In the genomic region with DNA sequence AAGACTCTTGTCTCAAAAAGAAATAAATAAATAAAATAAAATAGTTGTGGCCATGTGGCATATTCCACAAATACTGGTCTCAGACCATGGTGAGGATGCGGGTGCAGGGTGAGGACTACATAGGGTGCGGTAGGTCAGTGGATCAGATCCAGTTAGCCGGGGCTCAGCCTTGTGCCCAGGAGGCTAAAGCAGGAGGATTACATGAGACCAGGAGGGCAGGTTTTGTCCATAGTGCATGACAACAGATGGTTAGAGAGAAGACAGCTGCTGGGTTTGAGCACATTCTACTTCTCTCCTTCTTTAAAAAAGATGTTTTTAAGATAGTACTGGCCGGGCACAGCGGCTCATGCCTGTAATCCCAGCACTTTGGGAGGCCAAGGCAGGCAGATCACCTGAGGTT, we compare ENCODE assay signal across 21 cellular contexts. TPM values are rescaled to one million over a fixed set of nuclear protein-coding genes. Genes with fewer than 3 reads are reported as not detected.
"Had no signal": no experiment of that assay in that cellular context is flagged by ENCODE, and none has a peak within 500 bp of the region (broad histone marks: within the 10 kb centered on the region; RNA-seq: fewer than 3 reads in every experiment).

No MANE protein-coding gene starts in this region.

- H3K36me3 ChIP-seq: ascending aorta, breast epithelium, left ventricle myocardium inferior had no signal

- ATAC-seq: activated naive CD8-positive, alpha-beta T cell treated with anti-CD3 and anti-CD28 coated beads, Interleukin-2, amount 50 U/mL, for 24 hours; esophagus mucosa; sciatic nerve; stimulated activated naive CD8-positive, alpha-beta T cell treated with anti-CD3 and anti-CD28 coated beads, Interleukin-15, amount 100 ng/mL, for 72 hours; T-cell had no signal

- H3K4me3 Mint-ChIP-seq: activated naive CD8-positive, alpha-beta T cell treated with anti-CD3 and anti-CD28 coated beads, Interleukin-2, amount 50 U/mL, for 24 hours; stimulated activated naive CD8-positive, alpha-beta T cell treated with anti-CD3 and anti-CD28 coated beads, Interleukin-15, amount 100 ng/mL, for 72 hours; T-cell; type B pancreatic cell had no signal

- H3K27ac ChIP-seq: ascending aorta, breast epithelium, hepatocyte, left ventricle myocardium inferior had no signal

- H3K27me3 ChIP-seq: ascending aorta, breast epithelium, hepatocyte had no signal

- H3K4me2 ChIP-seq: hepatocyte had no signal

- H3K9me3 ChIP-seq: ascending aorta, breast epithelium, left ventricle myocardium inferior had no signal

- H3K27me3 Mint-ChIP-seq: activated naive CD8-positive, alpha-beta T cell treated with anti-CD3 and anti-CD28 coated beads, Interleukin-2, amount 50 U/mL, for 24 hours; stimulated activated naive CD8-positive, alpha-beta T cell treated with anti-CD3 and anti-CD28 coated beads, Interleukin-15, amount 100 ng/mL, for 72 hours; T-cell; type B pancreatic cell had no signal

- H3K4me1 ChIP-seq: ascending aorta, breast epithelium, left ventricle myocardium inferior had no signal

- DNase-seq: activated CD4-positive, alpha-beta T cell treated with anti-CD3 and anti-CD28 coated beads for 1 hour; activated CD4-positive, alpha-beta T cell treated with anti-CD3 and anti-CD28 coated beads, Interleukin-2, amount 50 U/mL, for 48 hours; activated naive CD4-positive, alpha-beta T cell; activated naive CD8-positive, alpha-beta T cell treated with anti-CD3 and anti-CD28 coated beads, Interleukin-2, amount 50 U/mL, for 24 hours; left ventricle myocardium inferior; mesendoderm; stimulated activated CD4-positive, alpha-beta T cell treated with anti-CD3 and anti-CD28 coated beads, Interleukin-1b, Interleukin-23, amount 100 ng/mL, for 48 hours; stimulated activated naive CD8-positive, alpha-beta T cell treated with anti-CD3 and anti-CD28 coated beads, Interleukin-15, amount 100 ng/mL, for 72 hours; T-cell; T-helper 9 cell had no signal

- FAIRE-seq: keratinocyte had no signal

- H3K36me3 Mint-ChIP-seq: T-cell, type B pancreatic cell had no signal

- H3K4me3 ChIP-seq: ascending aorta, breast epithelium, hepatocyte, left ventricle myocardium inferior had no signal

- H3K9me3 Mint-ChIP-seq: activated naive CD8-positive, alpha-beta T cell treated with anti-CD3 and anti-CD28 coated beads, Interleukin-2, amount 50 U/mL, for 24 hours; stimulated activated naive CD8-positive, alpha-beta T cell treated with anti-CD3 and anti-CD28 coated beads, Interleukin-15, amount 100 ng/mL, for 72 hours; T-cell; type B pancreatic cell had no signal

- H3K27ac Mint-ChIP-seq: activated naive CD8-positive, alpha-beta T cell treated with anti-CD3 and anti-CD28 coated beads, Interleukin-2, amount 50 U/mL, for 24 hours; stimulated activated naive CD8-positive, alpha-beta T cell treated with anti-CD3 and anti-CD28 coated beads, Interleukin-15, amount 100 ng/mL, for 72 hours had no signal

- H2AFZ ChIP-seq: hepatocyte had no signal

RNA-seq across cellular contexts. Expression of a gene that starts 33.6 kb away (rescaled TPM):
- total RNA-seq: ascending aorta, cerebellum, pulmonary artery endothelial cell, T-cell, temporal lobe had no signal
- polyA plus RNA-seq: neural cell had no signal
